In the genomic region with DNA sequence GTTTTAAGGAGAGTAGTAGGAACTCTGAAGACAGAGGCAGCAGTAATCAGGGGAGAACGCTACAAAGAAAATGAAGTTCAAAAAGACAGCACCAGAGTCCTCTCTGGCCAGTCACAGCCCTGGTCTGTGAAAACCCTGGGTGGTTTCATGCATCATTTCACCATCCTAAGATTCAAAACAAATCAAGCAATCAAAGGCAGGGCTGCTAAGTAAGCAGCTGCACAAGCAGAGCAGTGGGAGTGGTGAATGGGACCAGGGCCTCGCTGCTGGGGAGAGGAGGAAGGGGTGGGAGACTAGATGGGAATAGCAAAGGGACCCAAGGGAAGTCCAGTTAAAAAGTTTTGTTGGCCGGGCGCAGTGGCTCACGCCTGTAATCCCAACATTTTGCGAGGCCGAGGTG, we compare ENCODE assay signal across 8 cellular contexts.
DNase-seq lines count a peak whose midpoint lies in the region; ATAC-seq and TF ChIP-seq lines count a peak whose summit lies in the region.
"Not testable (repeated sequence)": the region's sequence is repeated elsewhere in the genome, so short reads cannot be mapped to it uniquely, and the experiment has no call there.

No MANE protein-coding gene starts in this region.

- H3K4me2 ChIP-seq in hepatocyte, result not testable (repeated sequence)

- peaks cover 26% of the 10 kb centered on the region for H3K4me1 Mint-ChIP-seq in nephron progenitor cell
- peaks cover 5 to 23% of the 10 kb centered on the region in 2 donors for H3K4me1 Mint-ChIP-seq in stimulated activated naive B cell treated with anti-CD40 and anti-IgM and Interleukin-4, amounts not matched to agents 10 μg/mL and 1 μg/mL and 100 μg/mL, for 72 hours

- not testable (repeated sequence) for H3K27me3 ChIP-seq in Peyer's patch, hepatocyte

- not testable (repeated sequence) for H3K4me3 Mint-ChIP-seq in nephron progenitor cell; stimulated activated naive B cell treated with anti-CD40 and anti-IgM and Interleukin-4, amounts not matched to agents 10 μg/mL and 1 μg/mL and 100 μg/mL, for 72 hours

- H3K9me3 Mint-ChIP-seq in nephron progenitor cell, result peaks cover 29% of the 10 kb centered on the region
- not testable (repeated sequence) for H3K9me3 Mint-ChIP-seq in stimulated activated naive B cell treated with anti-CD40 and anti-IgM and Interleukin-4, amounts not matched to agents 10 μg/mL and 1 μg/mL and 100 μg/mL, for 72 hours

- not testable (repeated sequence) for H3K9me2 ChIP-seq in hepatocyte (replicated peaks; ENCODE audit: insufficient read depth)

- H3K36me3 ChIP-seq in Peyer's patch; hepatocyte (replicated peaks; ENCODE audit: insufficient read depth, low read depth): not testable (repeated sequence)

- peaks cover 50% of the 10 kb centered on the region for H3K36me3 Mint-ChIP-seq in nephron progenitor cell (ENCODE audit: low read depth)
- peaks cover 3 to 13% of the 10 kb centered on the region in 2 donors for H3K36me3 Mint-ChIP-seq in stimulated activated naive B cell treated with anti-CD40 and anti-IgM and Interleukin-4, amounts not matched to agents 10 μg/mL and 1 μg/mL and 100 μg/mL, for 72 hours

- 97% methylated on average over 7 of the region's 7 CpGs for WGBS in hepatocyte (ENCODE audit: low lambda C conversion rate, missing lambda C conversion rate)

- not testable (repeated sequence) for H3K9me3 ChIP-seq in Peyer's patch; hepatocyte (ENCODE audit: low read depth)

- H3K27ac Mint-ChIP-seq in nephron progenitor cell, result peak overlapping the region; percentile 87
- H3K27ac Mint-ChIP-seq in stimulated activated naive B cell treated with anti-CD40 and anti-IgM and Interleukin-4, amounts not matched to agents 10 μg/mL and 1 μg/mL and 100 μg/mL, for 72 hours, result not testable (repeated sequence)

- peak; percentile 36 to 44 for ATAC-seq in stimulated activated naive B cell treated with anti-CD40 and anti-IgM and Interleukin-4, amounts not matched to agents 10 μg/mL and 1 μg/mL and 100 μg/mL, for 72 hours (replicated peaks)

- H2AFZ ChIP-seq in hepatocyte, result not testable (repeated sequence)

- TF ChIP-seq POLR2A in Peyer's patch (IDR thresholded peaks at IDR 0.05), result not testable (repeated sequence)

- not testable (repeated sequence) for H4K20me1 ChIP-seq in hepatocyte (ENCODE audit: insufficient read depth, poor library complexity, severe bottlenecking)

- not testable (repeated sequence) for TF ChIP-seq CTCF in Peyer's patch (IDR thresholded peaks at IDR 0.05); hepatocyte (IDR thresholded peaks at IDR 0.05; ENCODE audit: poor library complexity); nephron progenitor cell (IDR thresholded peaks at IDR 0.05)

- not testable (repeated sequence) for H3K4me1 ChIP-seq in Peyer's patch
- H3K4me1 ChIP-seq in hepatocyte (ENCODE audit: insufficient read depth), result peaks cover 10% of the 10 kb centered on the region

- H3K27me3 Mint-ChIP-seq in nephron progenitor cell (ENCODE audit: low read depth, poor library complexity); stimulated activated naive B cell treated with anti-CD40 and anti-IgM and Interleukin-4, amounts not matched to agents 10 μg/mL and 1 μg/mL and 100 μg/mL, for 72 hours: not testable (repeated sequence)

- DNase-seq in A172 (ENCODE audit: low spot score), result peak; percentile 23
- DNase-seq in Daoy (ENCODE audit: low read depth), result peak; percentile 86
- DNase-seq in LoVo (ENCODE audit: low spot score), result peak; percentile 9
- not testable (repeated sequence) for DNase-seq in Peyer's patch; hepatocyte (ENCODE audit: low spot score); nephron progenitor cell; stimulated activated naive B cell treated with anti-CD40 and anti-IgM and Interleukin-4, amounts not matched to agents 10 μg/mL and 1 μg/mL and 100 μg/mL, for 72 hours
- peak; percentile 37 for DNase-seq in amniotic epithelial cell (ENCODE audit: low read depth)

- H3K4me3 ChIP-seq in Peyer's patch, hepatocyte: not testable (repeated sequence)

- peak overlapping the region in 3 of 4 donors; percentile 32 to 72 (median 60) for H3K27ac ChIP-seq in Peyer's patch
- peak overlapping the region; percentile 84 for H3K27ac ChIP-seq in hepatocyte

- H3K79me2 ChIP-seq in hepatocyte, result not testable (repeated sequence)
